9 cellular contexts compared by ENCODE assay signal in the genomic region with DNA sequence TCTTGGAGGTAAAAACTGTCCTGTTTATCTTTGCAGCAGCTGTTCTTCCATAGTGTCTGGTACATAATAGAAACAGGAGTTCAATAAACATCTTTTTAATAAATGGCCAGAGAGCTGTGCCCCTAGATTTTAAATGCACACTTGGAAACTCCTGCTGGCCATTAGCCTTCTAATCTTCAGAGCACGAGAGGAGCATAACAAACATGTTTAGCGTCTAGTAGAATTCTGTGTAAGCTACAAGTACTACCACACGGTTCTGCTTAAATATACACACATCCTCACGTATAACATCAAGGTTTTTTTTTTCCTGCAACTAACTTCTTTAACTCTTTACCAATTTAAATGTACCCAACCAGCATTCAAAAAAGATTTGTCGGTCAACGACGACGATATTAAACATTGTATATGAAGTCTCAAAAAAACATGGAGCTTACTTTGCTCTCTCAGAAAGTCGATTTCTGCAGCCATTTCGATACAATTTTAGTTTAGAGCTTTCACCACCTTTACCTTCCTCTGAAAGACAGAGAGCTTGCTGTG. TPM values are rescaled to one million over a fixed set of nuclear protein-coding genes. Genes with fewer than 3 reads are reported as not detected.
A peak's percentile ranks its signal among the peaks of the same experiment; 100 is the strongest.
DNase-seq lines count a peak whose midpoint lies in the region; ATAC-seq, FAIRE-seq and TF ChIP-seq lines count a peak whose summit lies in the region.
"Had no signal": no experiment of that assay in that cellular context is flagged by ENCODE, and none has a peak within 500 bp of the region (broad histone marks: within the 10 kb centered on the region; RNA-seq: fewer than 3 reads in every experiment).

No MANE protein-coding gene starts in this region.

- TF ChIP-seq EP300 in A549 (IDR thresholded peaks at IDR 0.05): no peak

- peak overlapping the region; percentile 85 for H3K4me2 ChIP-seq in A549

- ATAC-seq in A549: no peak
- ATAC-seq in lower lobe of right lung: peak in 1 of 2 donors; percentile 32

- H3K9ac ChIP-seq in HUES48 (ENCODE audit: low read depth, low read length): peak overlapping the region; percentile 89

- peak overlapping the region; percentile 83 to 92 for H3K27ac ChIP-seq in A549
- peak overlapping the region; percentile 98 for H3K27ac ChIP-seq in HUES48 (ENCODE audit: low read depth, low read length)
- H3K27ac ChIP-seq in lower lobe of right lung: peak overlapping the region; percentile 96

- peak overlapping the region; percentile 79 for H3K4me3 ChIP-seq in A549
- peak overlapping the region; percentile 86 for H3K4me3 ChIP-seq in HUES48 (ENCODE audit: low read depth, low read length)
- peak overlapping the region; percentile 80 to 86 for H3K4me3 ChIP-seq in cardiac fibroblast (replicated peaks in 1 of 2; ENCODE audit: low read depth in 2 of 2, low read length in 2 of 2)
- H3K4me3 ChIP-seq in lower lobe of right lung: peak overlapping the region; percentile 70

- POLR2A ChIA-PET in A549 (lab: Yijun Ruan, JAX): interaction anchor here (1.4 kb wide), 1 partner anchor 230 kb away, joined by 3 read pairs; no protein-coding TSS in a partner anchor

- H3K4me1 ChIP-seq in A549 (peaks cover 9% of the 10 kb centered on the region; the same call in 2 of the 3 replicates), HUES48 (ENCODE audit: control insufficient read depth, insufficient read depth, low read length) (no peaks in the 10 kb centered on the region), lower lobe of right lung (peaks cover 40% of the 10 kb centered on the region)

- H3K36me3 ChIP-seq in HUES48 (ENCODE audit: control insufficient read depth, insufficient read depth, low read length) (no peaks in the 10 kb centered on the region), lower lobe of right lung (no peaks in the 10 kb centered on the region)

- FAIRE-seq in A549 (lab: Jason Lieb, UNC) (no peak), D721Med (lab: Jason Lieb, UNC) (no peak)
- FAIRE-seq: colon had no signal

- no peak for DNase-seq in A549 (ENCODE audit: low read depth in 1 of 2, low spot score in 1 of 2)
- DNase-seq in cardiac fibroblast (ENCODE audit: low read depth in 2 of 2): peak; percentile 33 to 42
- DNase-seq in lower lobe of right lung: no peak
- DNase-seq in activated gamma-delta T cell treated with Interleukin-2 at 50 U/mL for 16 hours: no peak
- DNase-seq in NCI-H446 treated with DMSO at 0.1 percent for 48 hours (lab: John Stamatoyannopoulos, UW): no peak
- DNase-seq in D721Med (ENCODE audit: insufficient read length, low spot score): no peak
- no peak for DNase-seq in NCI-H1436 (lab: John Stamatoyannopoulos, UW)

- intact Hi-C loops in lower lobe of right lung (cut with DNase I): no loop called here

- TF ChIP-seq RAD21 in A549 (conservative IDR thresholded peaks at IDR 0.05 in 1 of 2, IDR thresholded peaks at IDR 0.05 in 1 of 2): no peak

- no peak for TF ChIP-seq POLR2A in A549 (IDR thresholded peaks at IDR 0.05; ENCODE audit: low read length)

- CTCF ChIA-PET in A549 (lab: Yijun Ruan, JAX): no interaction called here

- TF ChIP-seq CTCF in A549 (IDR thresholded peaks at IDR 0.05): no peak
- no peak for TF ChIP-seq CTCF in cardiac fibroblast (IDR thresholded peaks at IDR 0.05; ENCODE audit: low read depth, low read length)
- TF ChIP-seq CTCF in lower lobe of right lung (IDR thresholded peaks at IDR 0.05): no peak
- TF ChIP-seq CTCF in D721Med (IDR thresholded peaks at IDR 0.05; ENCODE audit: insufficient read depth, missing control alignments): no peak

- H3K27me3 ChIP-seq in HUES48 (ENCODE audit: control insufficient read depth, insufficient read depth, low read length) (no peaks in the 10 kb centered on the region), lower lobe of right lung (ENCODE audit: low read depth) (no peaks in the 10 kb centered on the region)

- H3K9me3 ChIP-seq in A549: no peaks in the 10 kb centered on the region
- no peaks in the 10 kb centered on the region for H3K9me3 ChIP-seq in HUES48 (ENCODE audit: control insufficient read depth, insufficient read depth, low read length)
- H3K9me3 ChIP-seq in lower lobe of right lung: no peaks in the 10 kb centered on the region

- 2% methylated on average over 10 of the region's 10 CpGs for WGBS in A549 (ENCODE audit: missing lambda C conversion rate)

TF ChIP-seq in A549, 52 proteins besides CTCF, POLR2A, EP300 and RAD21:
- TF ChIP-seq, protein P1, sequence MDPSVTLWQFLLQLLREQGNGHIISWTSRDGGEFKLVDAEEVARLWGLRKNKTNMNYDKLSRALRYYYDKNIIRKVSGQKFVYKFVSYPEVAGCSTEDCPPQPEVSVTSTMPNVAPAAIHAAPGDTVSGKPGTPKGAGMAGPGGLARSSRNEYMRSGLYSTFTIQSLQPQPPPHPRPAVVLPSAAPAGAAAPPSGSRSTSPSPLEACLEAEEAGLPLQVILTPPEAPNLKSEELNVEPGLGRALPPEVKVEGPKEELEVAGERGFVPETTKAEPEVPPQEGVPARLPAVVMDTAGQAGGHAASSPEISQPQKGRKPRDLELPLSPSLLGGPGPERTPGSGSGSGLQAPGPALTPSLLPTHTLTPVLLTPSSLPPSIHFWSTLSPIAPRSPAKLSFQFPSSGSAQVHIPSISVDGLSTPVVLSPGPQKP (IDR thresholded peaks at IDR 0.05; ENCODE audit: low read depth, low read length): no peak
- TF ChIP-seq BHLHE40 (IDR thresholded peaks at IDR 0.05; ENCODE audit: low read depth, low read length) (no peak), GATA3 (IDR thresholded peaks at IDR 0.05; ENCODE audit: borderline replicate concordance) (no peak), EHF (CRISPR knock-in tag; IDR thresholded peaks at IDR 0.05) (no peak), MYC (IDR thresholded peaks at IDR 0.05; ENCODE audit: borderline replicate concordance, low read length) (no peak), HEYL (CRISPR knock-in tag; IDR thresholded peaks at IDR 0.05) (no peak), RFX5 (IDR thresholded peaks at IDR 0.05) (no peak), FOSL2 (IDR thresholded peaks at IDR 0.05) (no peak), FOSL2 (CRISPR knock-in tag; IDR thresholded peaks at IDR 0.05) (no peak), MAZ (IDR thresholded peaks at IDR 0.05; ENCODE audit: borderline replicate concordance, low read depth, low read length) (no peak), CEBPB (IDR thresholded peaks at IDR 0.05) (no peak), ZFP36 (IDR thresholded peaks at IDR 0.05; ENCODE audit: borderline replicate concordance, partially characterized antibody) (no peak), POLR2AphosphoS2 (conservative IDR thresholded peaks at IDR 0.05; ENCODE audit: low read length) (no peak), NPAS2 (CRISPR knock-in tag; IDR thresholded peaks at IDR 0.05; ENCODE audit: borderline replicate concordance) (no peak), RNF2 (IDR thresholded peaks at IDR 0.05; ENCODE audit: borderline replicate concordance, low read depth) (no peak), KDM5A (IDR thresholded peaks at IDR 0.05) (no peak), HOXB13 (CRISPR knock-in tag; IDR thresholded peaks at IDR 0.05; ENCODE audit: low read depth) (no peak)
- TF ChIP-seq, protein P2, sequence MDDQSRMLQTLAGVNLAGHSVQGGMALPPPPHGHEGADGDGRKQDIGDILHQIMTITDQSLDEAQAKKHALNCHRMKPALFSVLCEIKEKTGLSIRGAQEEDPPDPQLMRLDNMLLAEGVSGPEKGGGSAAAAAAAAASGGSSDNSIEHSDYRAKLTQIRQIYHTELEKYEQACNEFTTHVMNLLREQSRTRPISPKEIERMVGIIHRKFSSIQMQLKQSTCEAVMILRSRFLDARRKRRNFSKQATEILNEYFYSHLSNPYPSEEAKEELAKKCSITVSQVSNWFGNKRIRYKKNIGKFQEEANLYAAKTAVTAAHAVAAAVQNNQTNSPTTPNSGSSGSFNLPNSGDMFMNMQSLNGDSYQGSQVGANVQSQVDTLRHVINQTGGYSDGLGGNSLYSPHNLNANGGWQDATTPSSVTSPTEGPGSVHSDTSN (IDR thresholded peaks at IDR 0.05): no peak
- TF ChIP-seq, protein P3, sequence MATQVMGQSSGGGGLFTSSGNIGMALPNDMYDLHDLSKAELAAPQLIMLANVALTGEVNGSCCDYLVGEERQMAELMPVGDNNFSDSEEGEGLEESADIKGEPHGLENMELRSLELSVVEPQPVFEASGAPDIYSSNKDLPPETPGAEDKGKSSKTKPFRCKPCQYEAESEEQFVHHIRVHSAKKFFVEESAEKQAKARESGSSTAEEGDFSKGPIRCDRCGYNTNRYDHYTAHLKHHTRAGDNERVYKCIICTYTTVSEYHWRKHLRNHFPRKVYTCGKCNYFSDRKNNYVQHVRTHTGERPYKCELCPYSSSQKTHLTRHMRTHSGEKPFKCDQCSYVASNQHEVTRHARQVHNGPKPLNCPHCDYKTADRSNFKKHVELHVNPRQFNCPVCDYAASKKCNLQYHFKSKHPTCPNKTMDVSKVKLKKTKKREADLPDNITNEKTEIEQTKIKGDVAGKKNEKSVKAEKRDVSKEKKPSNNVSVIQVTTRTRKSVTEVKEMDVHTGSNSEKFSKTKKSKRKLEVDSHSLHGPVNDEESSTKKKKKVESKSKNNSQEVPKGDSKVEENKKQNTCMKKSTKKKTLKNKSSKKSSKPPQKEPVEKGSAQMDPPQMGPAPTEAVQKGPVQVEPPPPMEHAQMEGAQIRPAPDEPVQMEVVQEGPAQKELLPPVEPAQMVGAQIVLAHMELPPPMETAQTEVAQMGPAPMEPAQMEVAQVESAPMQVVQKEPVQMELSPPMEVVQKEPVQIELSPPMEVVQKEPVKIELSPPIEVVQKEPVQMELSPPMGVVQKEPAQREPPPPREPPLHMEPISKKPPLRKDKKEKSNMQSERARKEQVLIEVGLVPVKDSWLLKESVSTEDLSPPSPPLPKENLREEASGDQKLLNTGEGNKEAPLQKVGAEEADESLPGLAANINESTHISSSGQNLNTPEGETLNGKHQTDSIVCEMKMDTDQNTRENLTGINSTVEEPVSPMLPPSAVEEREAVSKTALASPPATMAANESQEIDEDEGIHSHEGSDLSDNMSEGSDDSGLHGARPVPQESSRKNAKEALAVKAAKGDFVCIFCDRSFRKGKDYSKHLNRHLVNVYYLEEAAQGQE (IDR thresholded peaks at IDR 0.05): no peak

RNA-seq across cellular contexts. Expression of a gene that starts 0.6 kb away (rescaled TPM):
- 7.0 and 12.1 TPM in 2 replicates for polyA plus RNA-seq in A549 (2011; rRNA removed)
- 4.4 and 5.3 TPM in 2 replicates for polyA plus RNA-seq in A549 (2012; cell fraction: cytosol; rRNA removed)
- polyA plus RNA-seq in A549 (2012; cell fraction: nucleus; rRNA removed): 3.2 and 3.6 TPM in 2 replicates
- polyA plus RNA-seq in A549 (2017; fragmentation: RNase III; extraction: RNeasy Plus Mini Kit Qiagen cat#74134 plus additional on column Dnase treatment): 6.8 to 8.1 TPM (median 7.4 TPM) in 3 replicates
- 6.5 and 7.7 TPM in 2 replicates for polyA minus RNA-seq in A549 (2011; rRNA and poly(A)+ RNA removed)
- 19.3 TPM for total RNA-seq in lower lobe of right lung

RNA-seq across cellular contexts. Expression of a gene that starts 3.2 kb away (rescaled TPM):
- polyA plus RNA-seq in A549 (2011; rRNA removed): 12.2 and 18.8 TPM in 2 replicates
- polyA plus RNA-seq in A549 (2012; cell fraction: cytosol; rRNA removed): 2.3 and 2.4 TPM in 2 replicates
- polyA plus RNA-seq in A549 (2012; cell fraction: nucleus; rRNA removed): 1.00 and 1.2 TPM in 2 replicates
- 8.6 to 9.9 TPM (median 9.6 TPM) in 3 replicates for polyA plus RNA-seq in A549 (2017; fragmentation: RNase III; extraction: RNeasy Plus Mini Kit Qiagen cat#74134 plus additional on column Dnase treatment)
- 1.6 and 2.2 TPM in 2 replicates for polyA minus RNA-seq in A549 (2011; rRNA and poly(A)+ RNA removed)
- 10.3 TPM for total RNA-seq in lower lobe of right lung

Comparison
In these comparisons a context has a peak if more than half of its experiments do, and no peak if none do; other contexts are left out.
1. DNase-seq: peak in cardiac fibroblast (2 of 2); none in A549 (0 of 2), lower lobe of right lung (single experiment), activated gamma-delta T cell treated with Interleukin-2 at 50 U/mL for 16 hours (single experiment), NCI-H446 treated with DMSO at 0.1 percent for 48 hours (single experiment), D721Med (single experiment) and NCI-H1436 (single experiment).
2. Peak in every context shown above with its lines, with median percentiles within 50 percentile points of each other: H3K27ac ChIP-seq and H3K4me3 ChIP-seq.